ENCODE assay signal across 17 cellular contexts in the genomic region with DNA sequence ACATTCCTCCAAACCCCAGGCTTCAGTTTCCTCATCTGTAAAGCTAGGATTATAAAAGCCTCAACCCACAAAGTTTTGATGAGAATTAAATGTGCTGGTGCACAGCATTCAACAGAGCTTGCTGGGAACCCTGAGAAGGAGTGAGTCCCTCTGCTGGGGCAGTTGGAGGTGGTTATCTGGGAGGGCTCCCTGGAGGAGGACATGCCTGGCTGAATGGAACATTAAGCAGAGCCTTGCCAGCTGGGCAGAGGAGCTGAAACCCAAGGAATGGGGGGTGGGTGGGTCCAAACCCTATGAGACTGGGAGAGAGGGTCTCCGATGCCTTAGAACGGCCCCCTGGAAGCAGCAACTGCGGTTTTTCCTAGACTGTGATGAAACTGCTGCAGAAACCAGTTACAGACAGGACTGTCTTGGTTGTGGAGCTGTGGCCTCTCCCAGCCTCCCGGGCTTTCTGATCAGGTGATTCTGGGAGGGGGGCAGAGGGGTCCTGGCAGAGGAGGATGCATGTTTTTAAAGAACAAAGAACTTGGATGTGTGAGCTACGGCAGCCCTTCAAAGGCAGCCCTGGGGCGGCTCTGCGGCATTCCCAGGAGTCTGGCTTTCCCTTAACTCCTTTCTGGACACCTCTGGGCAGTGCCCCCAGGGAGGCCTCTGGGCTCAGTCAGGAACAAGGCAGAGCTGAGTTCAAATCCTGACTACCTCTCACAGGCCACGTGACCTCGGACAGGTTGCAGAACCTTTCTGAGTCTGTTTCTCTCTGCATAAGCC. TPM values are rescaled to one million over a fixed set of nuclear protein-coding genes. Genes with fewer than 3 reads are reported as not detected.
DNase-seq lines count a peak whose midpoint lies in the region; ATAC-seq and TF ChIP-seq lines count a peak whose summit lies in the region.
"Had no signal": no experiment of that assay in that cellular context is flagged by ENCODE, and none has a peak within 500 bp of the region (broad histone marks: within the 10 kb centered on the region; RNA-seq: fewer than 3 reads in every experiment).

No MANE protein-coding gene starts in this region.

- no peak overlapping the region for H3K4ac ChIP-seq in trophoblast cell (ENCODE audit: low read depth, low read length)

- no peak overlapping the region for H4K8ac ChIP-seq in trophoblast cell (ENCODE audit: low read depth, low read length)

- H3K79me2 ChIP-seq in trophoblast cell (ENCODE audit: control insufficient read depth, insufficient read depth, low read length, poor library complexity): no peaks in the 10 kb centered on the region

- DNase-seq in ELF-1 (ENCODE audit: low read depth, low spot score) (peak; percentile 95), SK-MEL-5 (ENCODE audit: low read depth, low spot score) (peak; percentile 30), trophoblast cell (peak; percentile 7 to 59), ecto neural progenitor cell (ENCODE audit: low spot score) (no peak), Caco-2 (no peak), RPMI8226 (no peak)
- DNase-seq: Calu3; CD4-positive, CD25-positive, alpha-beta regulatory T cell; DMS 273 treated with DMSO at 0.1 percent for 48 hours; KG1 had no signal

- H3K27me3 ChIP-seq in iPS-20b (ENCODE audit: insufficient read depth, low read length) (no peaks in the 10 kb centered on the region), trophoblast cell (ENCODE audit: insufficient read depth, low read length) (no peaks in the 10 kb centered on the region), Caco-2 (replicated peaks; ENCODE audit: control insufficient read depth, insufficient read depth, low read length) (no peaks in the 10 kb centered on the region)

- H3K27me3 Mint-ChIP-seq in Caco-2 (ENCODE audit: insufficient read depth, unreplicated experiment): peaks cover 19% of the 10 kb centered on the region
- H3K27me3 Mint-ChIP-seq: CD4-positive, CD25-positive, alpha-beta regulatory T cell had no signal

- H4K12ac ChIP-seq in trophoblast cell (ENCODE audit: low read depth, low read length): no peak overlapping the region

- peaks cover 3% of the 10 kb centered on the region; the same call in 1 of the 2 replicates for H3K4me1 ChIP-seq in iPS-20b (ENCODE audit: insufficient read depth, low read length)
- H3K4me1 ChIP-seq in trophoblast cell (ENCODE audit: control insufficient read depth in 1 of 2, insufficient read depth in 2 of 2, low read length in 2 of 2): peaks cover 0 to 3% of the 10 kb centered on the region in 2 experiments
- no peaks in the 10 kb centered on the region for H3K4me1 ChIP-seq in Caco-2

- H3K14ac ChIP-seq in trophoblast cell (ENCODE audit: low read length): no peak overlapping the region

- no peak overlapping the region for H2AK5ac ChIP-seq in trophoblast cell (ENCODE audit: low read length)

- no peaks in the 10 kb centered on the region for H3K9me3 Mint-ChIP-seq in Caco-2 (ENCODE audit: unreplicated experiment)
- H3K9me3 Mint-ChIP-seq: CD4-positive, CD25-positive, alpha-beta regulatory T cell had no signal

- H3K4me1 Mint-ChIP-seq in Caco-2 (ENCODE audit: low read depth, unreplicated experiment): no peaks in the 10 kb centered on the region
- H3K4me1 Mint-ChIP-seq: CD4-positive, CD25-positive, alpha-beta regulatory T cell had no signal

- no peak overlapping the region for H2AFZ ChIP-seq in trophoblast cell (ENCODE audit: insufficient read depth, low read length, poor library complexity)

- H3K9me3 ChIP-seq in iPS-20b (ENCODE audit: insufficient read depth, low read depth, low read length): no peaks in the 10 kb centered on the region
- no peaks in the 10 kb centered on the region for H3K9me3 ChIP-seq in trophoblast cell (ENCODE audit: insufficient read depth, low read depth, low read length)
- H3K9me3 ChIP-seq in Caco-2: no peaks in the 10 kb centered on the region

- in situ Hi-C loops in SK-MEL-5 (cut with HindIII; ENCODE audit: low pct_unique_long_range_greater_than_20kb, low sequenced_read_pairs): no loop called here

- H3K79me1 ChIP-seq in trophoblast cell (ENCODE audit: low read length): no peaks in the 10 kb centered on the region

- H2BK12ac ChIP-seq in trophoblast cell (ENCODE audit: low read length): no peak overlapping the region

- no TSS peak for BruUV-seq in Caco-2 (replicated peaks; lab: Mats Ljungman, UMichigan)

- no peak overlapping the region for H2BK5ac ChIP-seq in trophoblast cell (ENCODE audit: low read depth, low read length, poor library complexity)

- no peak overlapping the region for H3K4me2 ChIP-seq in trophoblast cell (ENCODE audit: low read length)

- H3K9ac ChIP-seq in iPS-20b (ENCODE audit: low read depth, low read length) (peak overlapping the region; percentile 11; the same call in 1 of the 2 replicates), trophoblast cell (ENCODE audit: low read length) (no peak overlapping the region)

- no peak overlapping the region for H3K27ac ChIP-seq in iPS-20b (ENCODE audit: low read length)
- H3K27ac ChIP-seq in trophoblast cell (ENCODE audit: low read depth, low read length): no peak overlapping the region

- no CpG with 5 or more reads among the region's 9 CpGs for WGBS in trophoblast cell (ENCODE audit: extremely low coverage, insufficient coverage, insufficient read length)

- H3K23ac ChIP-seq in trophoblast cell (ENCODE audit: low read length): no peak overlapping the region

- no peak for ATAC-seq in HG03135 (IDR thresholded peaks at IDR 0.05; ENCODE audit: unreplicated experiment)
- ATAC-seq: HCT116 had no signal

- no peak for TF ChIP-seq CTCF in Caco-2 (IDR thresholded peaks at IDR 0.05; ENCODE audit: insufficient read depth in 1 of 2, low read depth in 1 of 2, low read length in 1 of 2, severe bottlenecking in 1 of 2, unreplicated experiment in 1 of 2)

- H3K27ac Mint-ChIP-seq in Caco-2 (ENCODE audit: unreplicated experiment): no peak overlapping the region
- H3K27ac Mint-ChIP-seq: CD4-positive, CD25-positive, alpha-beta regulatory T cell had no signal

- H3K4me3 ChIP-seq in iPS-20b (ENCODE audit: low read length) (no peak overlapping the region), trophoblast cell (ENCODE audit: low read depth, low read length) (no peak overlapping the region), Caco-2 (ENCODE audit: low read depth, low read length) (no peak overlapping the region)

- intact Hi-C loops in Caco-2 (cut with micrococcal nuclease; ENCODE audit: unreplicated experiment): no loop called here

- no peaks in the 10 kb centered on the region for H3K36me3 Mint-ChIP-seq in Caco-2 (ENCODE audit: insufficient read depth, unreplicated experiment)
- H3K36me3 Mint-ChIP-seq: CD4-positive, CD25-positive, alpha-beta regulatory T cell had no signal

- no peak overlapping the region for H3K18ac ChIP-seq in trophoblast cell (ENCODE audit: low read length)

- CTCF ChIA-PET in Caco-2 (lab: Charles Lee): no interaction called here

- H4K91ac ChIP-seq in trophoblast cell (ENCODE audit: low read depth, low read length): no peak overlapping the region

- H3K36me3 ChIP-seq in iPS-20b (ENCODE audit: insufficient read depth, low read depth, low read length) (no peaks in the 10 kb centered on the region), trophoblast cell (ENCODE audit: control insufficient read depth in 1 of 2, insufficient read depth in 2 of 2, low read length in 2 of 2) (no peaks in the 10 kb centered on the region), Caco-2 (ENCODE audit: control insufficient read depth, insufficient read depth, low read length) (no peaks in the 10 kb centered on the region)

- POLR2A ChIA-PET in Caco-2 (lab: Charles Lee): no interaction called here

- no peak overlapping the region for H2BK120ac ChIP-seq in trophoblast cell (ENCODE audit: insufficient read depth, low read length, poor library complexity)

- H3K4me3 Mint-ChIP-seq in Caco-2 (ENCODE audit: unreplicated experiment): no peak overlapping the region
- H3K4me3 Mint-ChIP-seq: CD4-positive, CD25-positive, alpha-beta regulatory T cell had no signal

RNA-seq across cellular contexts. Expression of a gene that starts 20.8 kb away (rescaled TPM):
- total RNA-seq in SK-MEL-5 (2014; rRNA removed; shearing (Covaris generic)): 0.26 and 0.67 TPM in 2 replicates
- 2.7 TPM in 2 replicates for polyA plus RNA-seq in SK-MEL-5 (2015; cell fraction: cytosol; rRNA removed)
- polyA plus RNA-seq in SK-MEL-5 (2015; cell fraction: nucleus; rRNA removed): 0.51 and 1.6 TPM in 2 replicates
- polyA plus RNA-seq in trophoblast cell (2013): 83.3 and 85.3 TPM in 2 replicates
- total RNA-seq in Caco-2 (2022): not detected in 2 replicates
- total RNA-seq: CD4-positive, CD25-positive, alpha-beta regulatory T cell had no signal
- polyA plus RNA-seq: CD4-positive, CD25-positive, alpha-beta regulatory T cell had no signal

RNA-seq across cellular contexts. Expression of a gene that starts 21.7 kb away (rescaled TPM):
- total RNA-seq in SK-MEL-5 (2014; rRNA removed; shearing (Covaris generic)): not detected in 2 replicates
- polyA plus RNA-seq in SK-MEL-5 (2015; cell fraction: cytosol; rRNA removed): not detected in 2 replicates
- polyA plus RNA-seq in SK-MEL-5 (2015; cell fraction: nucleus; rRNA removed): not detected in 2 replicates
- polyA plus RNA-seq in trophoblast cell (2013): 0.10 and 0.11 TPM in 2 replicates
- total RNA-seq in Caco-2 (2022): not detected in 2 replicates
- total RNA-seq: A673; Calu3; CD4-positive, CD25-positive, alpha-beta regulatory T cell; Daoy; G401 had no signal
- polyA plus RNA-seq: BJ; CD4-positive, CD25-positive, alpha-beta regulatory T cell had no signal

Comparison
In these comparisons a context has a peak if more than half of its experiments do, and no peak if none do; other contexts are left out.
1. DNase-seq: peak in ELF-1 (single experiment), SK-MEL-5 (single experiment) and trophoblast cell (2 of 2); none in ecto neural progenitor cell (single experiment), Caco-2 (0 of 2) and RPMI8226 (single experiment).